16 cellular contexts compared by ENCODE assay signal in genomic region chr2:233489666-233490065, GRCh38.
A peak's percentile ranks its signal among the peaks of the same experiment; 100 is the strongest.
DNase-seq lines count a peak whose midpoint lies in the region; ATAC-seq and TF ChIP-seq lines count a peak whose summit lies in the region.
"Had no signal": no experiment of that assay in that cellular context is flagged by ENCODE, and none has a peak within 500 bp of the region (broad histone marks: within the 10 kb centered on the region; RNA-seq: fewer than 3 reads in every experiment).

No MANE protein-coding gene starts in this region.

- no TSS peak for BruUV-seq in PC-3 (replicated peaks; lab: Mats Ljungman, UMichigan)

- intact Hi-C loops in PC-3 (cut with micrococcal nuclease) = loop anchor here (10.0 kb wide), 1 partner anchor 435 kb away; no protein-coding TSS in a partner anchor

- H3K4me3 ChIP-seq in PC-3 (ENCODE audit: low read length) = no peak overlapping the region
- H3K4me3 ChIP-seq in choroid plexus epithelial cell (ENCODE audit: low read depth, low read length) = no peak overlapping the region
- H3K4me3 ChIP-seq: body of pancreas, heart left ventricle, MG63, pancreas had no signal

- peaks cover 24% of the 10 kb centered on the region for H3K36me3 Mint-ChIP-seq in mesothelial cell of epicardium

- H3K4me2 ChIP-seq in PC-3 (ENCODE audit: low read length) = no peak overlapping the region

- no peaks in the 10 kb centered on the region for H3K27me3 Mint-ChIP-seq in mesothelial cell of epicardium (ENCODE audit: low read depth)
- H3K27me3 Mint-ChIP-seq: activated CD8-positive, alpha-beta T cell treated with anti-CD3 and anti-CD28 coated beads for 36 hours had no signal

- no peaks in the 10 kb centered on the region for H3K9me2 ChIP-seq in PC-3 (replicated peaks; ENCODE audit: low read length)

- CTCF ChIA-PET in PC-3 (lab: Charles Lee) = no interaction called here

- no peaks in the 10 kb centered on the region for H3K79me2 ChIP-seq in PC-3 (ENCODE audit: low read length)

- DNase-seq in PC-3 = no peak
- peak; percentile 72 for DNase-seq in choroid plexus epithelial cell (ENCODE audit: low read depth)
- no peak for DNase-seq in mesothelial cell of epicardium (ENCODE audit: low spot score in 2 of 2, unreplicated experiment in 2 of 2)
- DNase-seq in NCI-H748 (lab: John Stamatoyannopoulos, UW; ENCODE audit: unreplicated experiment) = no peak
- no peak for DNase-seq in GM20000 (ENCODE audit: low spot score)
- no peak for DNase-seq in germinal center (ENCODE audit: low spot score)
- DNase-seq: activated CD8-positive, alpha-beta T cell treated with anti-CD3 and anti-CD28 coated beads for 36 hours; body of pancreas; CD8-positive, alpha-beta T cell; heart left ventricle; kidney glomerular epithelial cell; MG63; NCI-H2081 treated with DMSO at 0.1 percent for 48 hours; pancreas had no signal

- no peak overlapping the region for H3K4me3 Mint-ChIP-seq in mesothelial cell of epicardium
- H3K4me3 Mint-ChIP-seq: activated CD8-positive, alpha-beta T cell treated with anti-CD3 and anti-CD28 coated beads for 36 hours; CD8-positive, alpha-beta T cell had no signal

- peaks cover 24% of the 10 kb centered on the region; the same call in 1 of the 2 replicates for H3K36me3 ChIP-seq in PC-3 (ENCODE audit: low read depth, low read length)

- H3K9ac ChIP-seq in PC-3 (ENCODE audit: low read length) = no peak overlapping the region

- ATAC-seq in PC-3 = no peak
- ATAC-seq in GM19463 (IDR thresholded peaks at IDR 0.05; ENCODE audit: unreplicated experiment) = no peak
- ATAC-seq: activated CD8-positive, alpha-beta T cell treated with anti-CD3 and anti-CD28 coated beads for 36 hours; body of pancreas; CD8-positive, alpha-beta T cell had no signal

- peaks cover 68% of the 10 kb centered on the region for H3K4me1 Mint-ChIP-seq in mesothelial cell of epicardium

- TF ChIP-seq CTCF in PC-3 (conservative IDR thresholded peaks at IDR 0.05; ENCODE audit: low read depth, low read length) = no peak
- no peak for TF ChIP-seq CTCF in choroid plexus epithelial cell (conservative IDR thresholded peaks at IDR 0.05; ENCODE audit: low read depth, low read length)
- TF ChIP-seq CTCF in mesothelial cell of epicardium (IDR thresholded peaks at IDR 0.05; ENCODE audit: unreplicated experiment) = no peak
- TF ChIP-seq CTCF in GM20000 (IDR thresholded peaks at IDR 0.05; ENCODE audit: extremely low read depth, missing control alignments) = no peak

- H3K27me3 ChIP-seq in PC-3 (ENCODE audit: low read length) = no peaks in the 10 kb centered on the region
- H3K27me3 ChIP-seq: body of pancreas, heart left ventricle, MG63, pancreas had no signal

- H4K20me1 ChIP-seq in PC-3 (ENCODE audit: low read length) = no peaks in the 10 kb centered on the region

- no peaks in the 10 kb centered on the region for H3K9me3 ChIP-seq in PC-3 (ENCODE audit: low read length)
- H3K9me3 ChIP-seq: body of pancreas, heart left ventricle, MG63, pancreas had no signal

- POLR2A ChIA-PET in PC-3 (lab: Charles Lee; ENCODE audit: unreplicated experiment) = no interaction called here

- peak overlapping the region; percentile 90 for H3K27ac Mint-ChIP-seq in mesothelial cell of epicardium
- H3K27ac Mint-ChIP-seq: activated CD8-positive, alpha-beta T cell treated with anti-CD3 and anti-CD28 coated beads for 36 hours; activated T-helper 2 cell treated with anti-CD3 and anti-CD28 coated beads, Interferon-gamma antibody, Interleukin-2, Interleukin-4, amounts not matched to agents 10 μg/mL and 5 μg/mL and 100 μg/mL, durations not matched to agents 14 hours and 24 hours and 36 hours; CD8-positive, alpha-beta T cell had no signal

- peaks cover 41% of the 10 kb centered on the region for H3K4me1 ChIP-seq in PC-3 (ENCODE audit: insufficient read depth, low read length)

- H3K27ac ChIP-seq in PC-3 (ENCODE audit: low read length) = peak overlapping the region; percentile 100; the same call in 1 of the 2 replicates
- H3K27ac ChIP-seq: body of pancreas, heart left ventricle, pancreas had no signal

- no peak overlapping the region for H2AFZ ChIP-seq in PC-3 (ENCODE audit: low read length)

- H3F3A ChIP-seq in PC-3 (ENCODE audit: low read length, unreplicated experiment) = peaks cover 18% of the 10 kb centered on the region

- no peaks in the 10 kb centered on the region for H3K9me3 Mint-ChIP-seq in mesothelial cell of epicardium
- H3K9me3 Mint-ChIP-seq: activated CD8-positive, alpha-beta T cell treated with anti-CD3 and anti-CD28 coated beads for 36 hours; activated T-helper 2 cell treated with anti-CD3 and anti-CD28 coated beads, Interferon-gamma antibody, Interleukin-2, Interleukin-4, amounts not matched to agents 10 μg/mL and 5 μg/mL and 100 μg/mL, durations not matched to agents 14 hours and 24 hours and 36 hours; CD8-positive, alpha-beta T cell had no signal
